Comparison of ENCODE assay signal across 27 cellular contexts in the genomic region with DNA sequence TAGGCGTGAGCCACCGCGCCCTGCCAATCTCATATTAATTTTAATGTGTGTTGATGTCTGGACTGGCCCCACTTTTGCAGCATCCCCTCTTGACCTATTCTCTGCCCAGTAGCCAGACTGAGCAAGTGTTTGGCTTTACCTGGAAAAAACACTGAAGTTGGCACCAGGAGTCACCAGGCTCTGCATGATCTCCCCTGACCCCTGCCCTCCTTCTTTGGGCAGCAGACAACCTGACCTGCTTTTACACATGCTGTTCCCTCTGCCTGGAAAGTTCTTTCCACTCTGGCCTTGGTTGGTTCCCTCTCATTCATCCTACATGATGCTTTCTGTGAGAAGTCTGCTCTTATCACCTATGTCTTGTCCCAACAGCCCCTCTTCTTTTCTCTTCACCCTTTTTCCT.
"Had no signal": no experiment of that assay in that cellular context is flagged by ENCODE, and none has a peak within 500 bp of the region (broad histone marks: within the 10 kb centered on the region; RNA-seq: fewer than 3 reads in every experiment).

No MANE protein-coding gene starts in this region.

- FAIRE-seq: keratinocyte had no signal

- H3K4me1 ChIP-seq: testis, thyroid gland had no signal

- H3K9me3 ChIP-seq: left lung, mucosa of descending colon, ovary, right atrium auricular region, stomach, testis, thyroid gland, transverse colon, upper lobe of left lung, vagina had no signal

- DNase-seq: hippocampal formation; kidney glomerular epithelial cell; left cardiac atrium; left lung; midbrain; mucosa of descending colon; naive thymus-derived CD4-positive, alpha-beta T cell; ovary; stimulated activated CD4-positive, alpha-beta T cell treated with anti-CD3 and anti-CD28 coated beads, Interleukin-12 subunit alpha, Interleukin-12 subunit beta, amount 100 ng/mL, for 4 hours; stimulated activated CD4-positive, alpha-beta T cell treated with anti-CD3 and anti-CD28 coated beads, Interleukin-15, amount 100 ng/mL, for 24 hours; stimulated activated CD4-positive, alpha-beta T cell treated with anti-CD3 and anti-CD28 coated beads, Interleukin-2, amount 100 ng/mL, for 24 hours; stimulated activated CD4-positive, alpha-beta T cell treated with anti-CD3 and anti-CD28 coated beads, Interleukin-4, amount 100 ng/mL, for 1 hour; stimulated activated naive B cell treated with anti-CD40 and anti-IgM and Interleukin-4, amounts not matched to agents 10 μg/mL and 1 μg/mL and 100 μg/mL, for 72 hours; stimulated activated naive CD8-positive, alpha-beta T cell treated with anti-CD3 and anti-CD28 coated beads, Interleukin-15, Interleukin-2, amounts not matched to agents 100 U/mL and 50 U/mL, for 24 hours; stomach; testis; thyroid gland; transverse colon; upper lobe of left lung had no signal

- H3K27me3 Mint-ChIP-seq: naive thymus-derived CD4-positive, alpha-beta T cell; natural killer cell treated with Interleukin-12 subunit alpha and Interleukin-12 subunit beta and Interleukin-15 and Interleukin-18, amount 100 ng/mL, for 72 hours; progenitor cell of endocrine pancreas; stimulated activated naive B cell treated with anti-CD40 and anti-IgM and Interleukin-4, amounts not matched to agents 10 μg/mL and 1 μg/mL and 100 μg/mL, for 72 hours had no signal

- H3K27ac ChIP-seq: left lung, skin epidermis, stomach, testis, thyroid gland, transverse colon, upper lobe of left lung, vagina had no signal

- H3K9me3 Mint-ChIP-seq: natural killer cell treated with Interleukin-12 subunit alpha and Interleukin-12 subunit beta and Interleukin-15 and Interleukin-18, amount 100 ng/mL, for 72 hours had no signal

- H3K4me1 Mint-ChIP-seq: stimulated activated naive B cell treated with anti-CD40 and anti-IgM and Interleukin-4, amounts not matched to agents 10 μg/mL and 1 μg/mL and 100 μg/mL, for 72 hours had no signal

- H3K36me3 ChIP-seq: ovary, right atrium auricular region, thyroid gland, upper lobe of left lung, vagina had no signal

- H3K4me3 Mint-ChIP-seq: naive thymus-derived CD4-positive, alpha-beta T cell; natural killer cell treated with Interleukin-12 subunit alpha and Interleukin-12 subunit beta and Interleukin-15 and Interleukin-18, amount 100 ng/mL, for 72 hours; stimulated activated naive B cell treated with anti-CD40 and anti-IgM and Interleukin-4, amounts not matched to agents 10 μg/mL and 1 μg/mL and 100 μg/mL, for 72 hours had no signal

- ATAC-seq: left cardiac atrium; left lung; mucosa of descending colon; naive thymus-derived CD4-positive, alpha-beta T cell; natural killer cell treated with Interleukin-12 subunit alpha and Interleukin-12 subunit beta and Interleukin-15 and Interleukin-18, amount 100 ng/mL, for 72 hours; sciatic nerve; stimulated activated naive CD8-positive, alpha-beta T cell treated with anti-CD3 and anti-CD28 coated beads, Interleukin-15, Interleukin-2, amounts not matched to agents 100 U/mL and 50 U/mL, for 24 hours had no signal

- H3K4me3 ChIP-seq: left lung, lung, mucosa of descending colon, ovary, right atrium auricular region, skin epidermis, stomach, testis, thyroid gland, transverse colon, upper lobe of left lung, vagina had no signal

- H3K27ac Mint-ChIP-seq: natural killer cell treated with Interleukin-12 subunit alpha and Interleukin-12 subunit beta and Interleukin-15 and Interleukin-18, amount 100 ng/mL, for 72 hours; progenitor cell of endocrine pancreas; stimulated activated naive B cell treated with anti-CD40 and anti-IgM and Interleukin-4, amounts not matched to agents 10 μg/mL and 1 μg/mL and 100 μg/mL, for 72 hours had no signal

- H3K27me3 ChIP-seq: left lung, ovary, right atrium auricular region, stomach, testis, thyroid gland, transverse colon, upper lobe of left lung, vagina had no signal
